8 cellular contexts compared by ENCODE assay signal in genomic region chr2:73778867-73779471, GRCh38. TPM values are rescaled to one million over a fixed set of nuclear protein-coding genes. Genes with fewer than 3 reads are reported as not detected.
DNase-seq lines count a peak whose midpoint lies in the region; ATAC-seq and TF ChIP-seq lines count a peak whose summit lies in the region.
"Not testable (repeated sequence)": the region's sequence is repeated elsewhere in the genome, so short reads cannot be mapped to it uniquely, and the experiment has no call there.

No MANE protein-coding gene starts in this region.

- CTCF ChIA-PET in BJ (lab: Yijun Ruan, JAX), result interaction anchor here (0.6 to 0.9 kb wide), 2 partner anchors 30 to 471 kb away, joined by 3 to 4 read pairs; no protein-coding TSS in a partner anchor

- peaks cover 31% of the 10 kb centered on the region for H3K4me1 Mint-ChIP-seq in activated naive CD8-positive, alpha-beta T cell treated with anti-CD3 and anti-CD28 coated beads, Interleukin-2, amount 50 U/mL, for 24 hours
- H3K4me1 Mint-ChIP-seq in endothelial cell (ENCODE audit: unreplicated experiment), result not testable (repeated sequence)
- H3K4me1 Mint-ChIP-seq in immature natural killer cell (peaks cover 30 to 60% of the 10 kb centered on the region in 2 donors), neural crest cell (peaks cover 19% of the 10 kb centered on the region)

- DNase-seq in BJ (ENCODE audit: low read depth); HL-60 (ENCODE audit: low read depth in 1 of 2, low spot score in 1 of 2); activated naive CD8-positive, alpha-beta T cell treated with anti-CD3 and anti-CD28 coated beads, Interleukin-2, amount 50 U/mL, for 24 hours; endothelial cell (ENCODE audit: low spot score); immature natural killer cell; neural crest cell (ENCODE audit: low read depth, low spot score): not testable (repeated sequence)

- peaks cover 12% of the 10 kb centered on the region for H3K4me1 ChIP-seq in stomach smooth muscle (ENCODE audit: control insufficient read depth, insufficient read depth, low read length)

- POLR2A ChIA-PET in BJ (lab: Charles Lee), result not testable (repeated sequence)

- H3K4me3 Mint-ChIP-seq in activated naive CD8-positive, alpha-beta T cell treated with anti-CD3 and anti-CD28 coated beads, Interleukin-2, amount 50 U/mL, for 24 hours, result peak overlapping the region; percentile 100
- H3K4me3 Mint-ChIP-seq in endothelial cell (ENCODE audit: unreplicated experiment), result peak overlapping the region; percentile 99
- peak overlapping the region; percentile 97 to 99 (median 99) for H3K4me3 Mint-ChIP-seq in immature natural killer cell
- peak overlapping the region; percentile 97 for H3K4me3 Mint-ChIP-seq in neural crest cell

- peak overlapping the region; percentile 97 for H3K27ac Mint-ChIP-seq in activated naive CD8-positive, alpha-beta T cell treated with anti-CD3 and anti-CD28 coated beads, Interleukin-2, amount 50 U/mL, for 24 hours
- H3K27ac Mint-ChIP-seq in endothelial cell (ENCODE audit: unreplicated experiment) (peak overlapping the region; percentile 96), immature natural killer cell (peak overlapping the region; percentile 94 to 99 (median 97)), neural crest cell (ENCODE audit: unreplicated experiment) (peak overlapping the region; percentile 98)

- not testable (repeated sequence) for H3K9me3 ChIP-seq in stomach smooth muscle (ENCODE audit: control insufficient read depth in 2 of 2, low read length in 2 of 2)

- not testable (repeated sequence) for H3K36me3 ChIP-seq in BJ (ENCODE audit: control insufficient read depth, insufficient read depth, low read length); stomach smooth muscle (ENCODE audit: control insufficient read depth in 2 of 2, insufficient read depth in 2 of 2, low read length in 2 of 2)

- H3K27me3 ChIP-seq in BJ (ENCODE audit: control insufficient read depth, insufficient read depth, low read length); HL-60 (ENCODE audit: insufficient read depth, poor library complexity, severe bottlenecking); stomach smooth muscle (ENCODE audit: control insufficient read depth in 1 of 2, insufficient read depth in 2 of 2, low read length in 2 of 2): not testable (repeated sequence)

- H3K27ac ChIP-seq in HL-60 (replicated peaks), result peak overlapping the region; percentile 73
- not testable (repeated sequence) for H3K27ac ChIP-seq in stomach smooth muscle (ENCODE audit: low read length)

- H3K27me3 Mint-ChIP-seq in activated naive CD8-positive, alpha-beta T cell treated with anti-CD3 and anti-CD28 coated beads, Interleukin-2, amount 50 U/mL, for 24 hours; endothelial cell (ENCODE audit: unreplicated experiment); immature natural killer cell (ENCODE audit: low read depth in 3 of 3); neural crest cell (ENCODE audit: low read depth): not testable (repeated sequence)

- H3K9me3 Mint-ChIP-seq in activated naive CD8-positive, alpha-beta T cell treated with anti-CD3 and anti-CD28 coated beads, Interleukin-2, amount 50 U/mL, for 24 hours; endothelial cell (ENCODE audit: unreplicated experiment); immature natural killer cell; neural crest cell: not testable (repeated sequence)

- H3K36me3 Mint-ChIP-seq in activated naive CD8-positive, alpha-beta T cell treated with anti-CD3 and anti-CD28 coated beads, Interleukin-2, amount 50 U/mL, for 24 hours (ENCODE audit: low read depth), result peaks cover 29% of the 10 kb centered on the region
- H3K36me3 Mint-ChIP-seq in endothelial cell (ENCODE audit: low read depth, unreplicated experiment) (peaks cover 15% of the 10 kb centered on the region), immature natural killer cell (peaks cover 15 to 28% (median 17%) of the 10 kb centered on the region in 3 donors)
- not testable (repeated sequence) for H3K36me3 Mint-ChIP-seq in neural crest cell (ENCODE audit: low read depth)

- TF ChIP-seq CTCF in BJ (IDR thresholded peaks at IDR 0.05; ENCODE audit: insufficient read depth, low read depth, low read length); HL-60 (IDR thresholded peaks at IDR 0.05; ENCODE audit: insufficient read depth, low read length); endothelial cell (IDR thresholded peaks at IDR 0.05; ENCODE audit: unreplicated experiment); neural crest cell (conservative IDR thresholded peaks at IDR 0.05): not testable (repeated sequence)

- peak; percentile 7; the same call in 2 of the 3 replicates for ATAC-seq in SK-N-SH treated with all-trans-retinoic acid at 6 μM for 48 hours
- not testable (repeated sequence) for ATAC-seq in activated naive CD8-positive, alpha-beta T cell treated with anti-CD3 and anti-CD28 coated beads, Interleukin-2, amount 50 U/mL, for 24 hours

- H3K4me3 ChIP-seq in BJ (ENCODE audit: low read depth, low read length) (peak overlapping the region; percentile 100), HL-60 (replicated peaks; ENCODE audit: insufficient read depth, low read length) (peak overlapping the region; percentile 86), stomach smooth muscle (ENCODE audit: low read length in 2 of 2) (peak overlapping the region; percentile 96 to 100)

- H3K9ac ChIP-seq in stomach smooth muscle (ENCODE audit: low read length in 2 of 2), result peak overlapping the region; percentile 96 to 99

RNA-seq across cellular contexts. Expression of gene DUSP11, which starts 0.9 kb away (rescaled TPM):
- polyA plus RNA-seq in BJ (2011; rRNA removed) (19.7 and 33.8 TPM in 2 replicates), immature natural killer cell (10 to 100 TPM; 52.2 to 65.3 (median 56.0) TPM)
- polyA minus RNA-seq in BJ (2011; rRNA and poly(A)+ RNA removed), result 7.2 and 8.7 TPM in 2 replicates
- total RNA-seq in endothelial cell (ENCODE audit: unreplicated experiment) (32.4 TPM), neural crest cell (17.7 and 18.2 TPM in 2 replicates)

RNA-seq across cellular contexts. Expression of gene C2orf78, which starts 5.0 kb away (rescaled TPM):
- polyA plus RNA-seq in BJ (2011; rRNA removed), result not detected in 2 replicates
- not detected in 2 replicates for polyA minus RNA-seq in BJ (2011; rRNA and poly(A)+ RNA removed)
- not detected for total RNA-seq in endothelial cell (ENCODE audit: unreplicated experiment)
- not detected for polyA plus RNA-seq in immature natural killer cell
- total RNA-seq in neural crest cell, result not detected in 2 replicates

RNA-seq across cellular contexts. Expression of gene TPRKB, which starts 41.8 kb away (rescaled TPM):
- polyA plus RNA-seq in BJ (2011; rRNA removed) (16.0 and 23.8 TPM in 2 replicates), immature natural killer cell (10 to 100 TPM; 58.5 to 70.1 (median 59.8) TPM)
- 2.8 and 4.0 TPM in 2 replicates for polyA minus RNA-seq in BJ (2011; rRNA and poly(A)+ RNA removed)
- total RNA-seq in endothelial cell (ENCODE audit: unreplicated experiment) (33.3 TPM), neural crest cell (44.2 and 46.2 TPM in 2 replicates)

RNA-seq across cellular contexts. Expression of gene STAMBP, which starts 49.8 kb away (rescaled TPM):
- polyA plus RNA-seq in BJ (2011; rRNA removed) (47.9 and 48.4 TPM in 2 replicates), immature natural killer cell (10 to 100 TPM; 46.8 to 56.4 (median 48.6) TPM)
- polyA minus RNA-seq in BJ (2011; rRNA and poly(A)+ RNA removed), result 18.7 and 30.9 TPM in 2 replicates
- total RNA-seq in endothelial cell (ENCODE audit: unreplicated experiment) (29.2 TPM), neural crest cell (37.4 and 44.7 TPM in 2 replicates)
